ENCODE assay signal across 8 cellular contexts in the genomic region with DNA sequence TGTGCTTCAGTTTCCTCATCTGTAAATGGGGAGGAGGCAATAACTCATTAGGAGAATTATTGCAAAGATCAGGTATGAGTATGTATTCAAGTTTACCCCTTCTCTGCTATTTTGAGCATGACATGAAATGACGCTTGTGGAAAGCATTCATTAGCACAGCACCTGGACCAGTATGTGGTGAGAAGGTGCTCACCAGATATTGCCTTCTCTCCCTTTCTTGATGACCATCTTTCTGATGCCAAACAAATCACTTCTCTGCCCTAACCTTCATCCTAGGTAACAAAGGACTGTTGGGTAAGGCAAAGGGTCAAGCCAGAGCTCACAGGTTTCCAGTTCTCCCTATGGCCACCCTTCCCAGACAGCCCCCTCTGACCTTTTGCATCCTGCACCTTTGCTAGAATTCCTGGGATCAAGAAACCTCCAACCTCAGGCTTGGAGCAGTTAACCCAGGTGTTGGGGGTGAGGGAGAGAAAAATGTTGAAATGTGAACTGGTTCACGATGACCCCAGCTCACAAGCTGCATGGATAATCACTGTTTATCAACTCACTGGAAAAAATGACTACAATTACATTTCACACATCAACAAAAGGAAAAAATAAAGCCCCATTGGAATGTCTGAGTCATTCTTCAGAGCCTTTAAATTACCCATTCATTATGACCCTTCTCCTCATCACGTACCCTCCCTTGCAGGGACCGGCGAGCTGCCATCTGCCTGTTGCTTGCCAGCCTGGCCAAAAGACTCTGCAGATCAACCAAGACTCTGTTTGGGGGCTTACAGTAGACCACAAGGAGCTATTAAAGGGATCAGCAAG. TPM values are rescaled to one million over a fixed set of nuclear protein-coding genes. Genes with fewer than 3 reads are reported as not detected.
DNase-seq lines count a peak whose midpoint lies in the region; ATAC-seq, FAIRE-seq and TF ChIP-seq lines count a peak whose summit lies in the region.

No MANE protein-coding gene starts in this region.

- FAIRE-seq in endothelial cell of umbilical vein (lab: Jason Lieb, UNC): peak; percentile 84

- TF ChIP-seq CTCF in endothelial cell of umbilical vein (IDR thresholded peaks at IDR 0.05; ENCODE audit: extremely low read depth in 1 of 2, insufficient read depth in 1 of 2, low read depth in 1 of 2, low read length in 2 of 2): no peak
- TF ChIP-seq CTCF in GM13977 (IDR thresholded peaks at IDR 0.05; ENCODE audit: extremely low read depth, insufficient read depth, missing control alignments): no peak
- TF ChIP-seq CTCF in CD8-positive, alpha-beta T cell (IDR thresholded peaks at IDR 0.05): no peak

- no peaks in the 10 kb centered on the region for H3K9me3 Mint-ChIP-seq in CD8-positive, alpha-beta T cell

- no peak for ATAC-seq in GM18519 (IDR thresholded peaks at IDR 0.05; ENCODE audit: low FRiP score, unreplicated experiment)
- no peak for ATAC-seq in CD8-positive, alpha-beta T cell

- H3K9me1 ChIP-seq in endothelial cell of umbilical vein (replicated peaks; ENCODE audit: control insufficient read depth, extremely low read depth, insufficient read depth, low read length): no peaks in the 10 kb centered on the region

- no peak overlapping the region for H2AFZ ChIP-seq in endothelial cell of umbilical vein (ENCODE audit: low read depth, low read length)

- POLR2A ChIA-PET in endothelial cell of umbilical vein (lab: Charles Lee): no interaction called here
- POLR2A ChIA-PET in CD8-positive, alpha-beta T cell (lab: Charles Lee): interaction anchor here (0.5 to 1.6 kb wide), 3 partner anchors 14 to 62 kb away, joined by 3 to 4 read pairs (median 4); no protein-coding TSS in a partner anchor

- H3K9ac ChIP-seq in endothelial cell of umbilical vein (replicated peaks; ENCODE audit: extremely low read depth, insufficient read depth, low read length) (no peak overlapping the region), skeletal muscle satellite cell (ENCODE audit: low read depth, low read length) (no peak overlapping the region)

- no peaks in the 10 kb centered on the region for H4K20me1 ChIP-seq in endothelial cell of umbilical vein (replicated peaks; ENCODE audit: control insufficient read depth, extremely low read depth, insufficient read depth, low read length)

- H3K4me1 ChIP-seq in endothelial cell of umbilical vein (ENCODE audit: control insufficient read depth, extremely low read depth, insufficient read depth, low read length) (peaks cover 21% of the 10 kb centered on the region), skeletal muscle satellite cell (ENCODE audit: control insufficient read depth, insufficient read depth, low read length) (peaks cover 26% of the 10 kb centered on the region)
- peaks cover 9% of the 10 kb centered on the region for H3K4me1 ChIP-seq in CD8-positive, alpha-beta T cell (ENCODE audit: insufficient read depth, low read length)

- H3K79me2 ChIP-seq in endothelial cell of umbilical vein (ENCODE audit: control insufficient read depth, insufficient read depth, low read length): no peaks in the 10 kb centered on the region

- H3K36me3 Mint-ChIP-seq in CD8-positive, alpha-beta T cell: no peaks in the 10 kb centered on the region

- intact Hi-C loops in endothelial cell of umbilical vein (cut with micrococcal nuclease): loop anchor here (5.0 kb wide), 1 partner anchor 41 kb away; the partner anchor contains the start of gene LBH
- intact Hi-C loops in CD8-positive, alpha-beta T cell (cut with DNase I, micrococcal nuclease): no loop called here

- CTCF ChIA-PET in endothelial cell of umbilical vein (lab: Charles Lee): interaction anchor here (1.2 to 1.7 kb wide), 2 partner anchors 34 to 439 kb away, joined by 4 to 5 read pairs; no protein-coding TSS in a partner anchor
- CTCF ChIA-PET in CD8-positive, alpha-beta T cell (lab: Charles Lee): interaction anchor here (1.6 to 1.9 kb wide), 2 partner anchors 8 to 32 kb away, joined by 5 to 6 read pairs; no protein-coding TSS in a partner anchor

- H3K27ac Mint-ChIP-seq in CD8-positive, alpha-beta T cell: no peak overlapping the region

- no peak overlapping the region for H3K4me3 Mint-ChIP-seq in CD8-positive, alpha-beta T cell

- H3K9me3 ChIP-seq in endothelial cell of umbilical vein (replicated peaks; ENCODE audit: control insufficient read depth, insufficient read depth, low read length) (no peaks in the 10 kb centered on the region), skeletal muscle satellite cell (replicated peaks; ENCODE audit: low read length) (no peaks in the 10 kb centered on the region)
- H3K9me3 ChIP-seq in CD8-positive, alpha-beta T cell (ENCODE audit: low read length): no peaks in the 10 kb centered on the region

- no TSS peak for BruUV-seq in endothelial cell of umbilical vein (replicated peaks; lab: Mats Ljungman, UMichigan)

- H3K4me3 ChIP-seq in endothelial cell of umbilical vein (replicated peaks in 1 of 3; ENCODE audit: insufficient read depth in 1 of 3, low read depth in 1 of 3, low read length in 3 of 3) (no peak overlapping the region), skeletal muscle satellite cell (ENCODE audit: low read length) (no peak overlapping the region)
- no peak overlapping the region for H3K4me3 ChIP-seq in CD8-positive, alpha-beta T cell (ENCODE audit: low read depth, low read length)

- H3K27ac ChIP-seq in endothelial cell of umbilical vein (ENCODE audit: insufficient read depth, low read depth, low read length): peak overlapping the region; percentile 38
- no peak overlapping the region for H3K27ac ChIP-seq in CD8-positive, alpha-beta T cell (ENCODE audit: low read depth, low read length)

- dilution Hi-C loops in endothelial cell of umbilical vein (cut with MboI; ENCODE audit: extremely low pct_ligation_motif_present, low sequenced_read_pairs): no loop called here

- in situ Hi-C loops in GM13977 (cut with MboI; ENCODE audit: low pct_unique_long_range_greater_than_20kb, low sequenced_read_pairs, unreplicated experiment): no loop called here

- no peak overlapping the region for H3K4me2 ChIP-seq in endothelial cell of umbilical vein (ENCODE audit: insufficient read depth, low read length)
- H3K4me2 ChIP-seq in skeletal muscle satellite cell (ENCODE audit: low read length): peak overlapping the region; percentile 18

- no peaks in the 10 kb centered on the region for H3K27me3 Mint-ChIP-seq in CD8-positive, alpha-beta T cell (ENCODE audit: low read depth)

- H3K27me3 ChIP-seq in endothelial cell of umbilical vein (ENCODE audit: control insufficient read depth in 2 of 2, insufficient read depth in 2 of 2, low read length in 2 of 2) (no peaks in the 10 kb centered on the region), skeletal muscle satellite cell (ENCODE audit: control insufficient read depth, insufficient read depth, low read length) (no peaks in the 10 kb centered on the region)
- no peaks in the 10 kb centered on the region for H3K27me3 ChIP-seq in CD8-positive, alpha-beta T cell (ENCODE audit: insufficient read depth, low read length)

- DNase-seq in GOT3 (lab: John Stamatoyannopoulos, UW) (peak; percentile 30), RPMI7951 (ENCODE audit: low read depth) (peak; percentile 41), endothelial cell of umbilical vein (ENCODE audit: low read depth, low spot score) (peak; percentile 73), NCI-H2029 treated with DMSO at 0.1 percent for 48 hours (lab: John Stamatoyannopoulos, UW) (no peak), GM13977 (ENCODE audit: low spot score) (no peak)
- no peak for DNase-seq in CD8-positive, alpha-beta T cell

- peaks cover 49% of the 10 kb centered on the region for H3K4me1 Mint-ChIP-seq in CD8-positive, alpha-beta T cell (ENCODE audit: low read depth)

- TF ChIP-seq POLR2A in endothelial cell of umbilical vein (IDR thresholded peaks at IDR 0.05; ENCODE audit: low read depth, low read length): no peak

- H3K36me3 ChIP-seq in endothelial cell of umbilical vein (ENCODE audit: control insufficient read depth in 2 of 2, extremely low read depth in 1 of 2, insufficient read depth in 2 of 2, low read length in 2 of 2): no peaks in the 10 kb centered on the region
- H3K36me3 ChIP-seq in skeletal muscle satellite cell (ENCODE audit: insufficient read depth, low read length): no peaks in the 10 kb centered on the region
- no peaks in the 10 kb centered on the region for H3K36me3 ChIP-seq in CD8-positive, alpha-beta T cell (ENCODE audit: insufficient read depth, low read length)

TF ChIP-seq in endothelial cell of umbilical vein, 7 proteins besides CTCF, POLR2A, EP300 and RAD21:
- TF ChIP-seq MAX (IDR thresholded peaks at IDR 0.05; ENCODE audit: insufficient read depth, insufficient read length) (no peak), JUN (IDR thresholded peaks at IDR 0.05; ENCODE audit: borderline replicate concordance, insufficient read depth, insufficient read length, low read depth) (peak; percentile 91), POLR2AphosphoS5 (IDR thresholded peaks at IDR 0.05; ENCODE audit: insufficient read depth, low read depth, low read length) (peak; percentile 34), GATA2 (IDR thresholded peaks at IDR 0.05; ENCODE audit: insufficient read depth, insufficient read length, low read depth, low read length) (no peak), EZH2 (IDR thresholded peaks at IDR 0.05; ENCODE audit: borderline replicate concordance, low read depth, low read length, severe bottlenecking) (no peak), FOS (IDR thresholded peaks at IDR 0.05; ENCODE audit: borderline replicate concordance, insufficient read depth, low read length) (peak; percentile 58), MYC (IDR thresholded peaks at IDR 0.05; ENCODE audit: low read depth, low read length) (no peak)

RNA-seq across cellular contexts. Expression of gene LBH, which starts 41.6 kb away (rescaled TPM):
- total RNA-seq in RPMI7951 (2014; rRNA removed; shearing (Covaris generic)): 5.1 and 6.4 TPM in 2 replicates
- total RNA-seq in endothelial cell of umbilical vein: 2.9 and 5.5 TPM in 2 replicates
- 5.3 and 6.1 TPM in 2 replicates for polyA plus RNA-seq in endothelial cell of umbilical vein
- polyA plus RNA-seq in endothelial cell of umbilical vein (2011; cell fraction: cytosol; rRNA removed): 3.0 and 3.1 TPM in 2 replicates
- 1.4 and 2.0 TPM in 2 replicates for polyA plus RNA-seq in endothelial cell of umbilical vein (2011; cell fraction: nucleus; rRNA removed)
- polyA plus RNA-seq in endothelial cell of umbilical vein (2012): 8.0 and 10.9 TPM in 2 replicates
- polyA minus RNA-seq in endothelial cell of umbilical vein: 8.1 and 10.6 TPM in 2 replicates
- not detected for polyA minus RNA-seq in endothelial cell of umbilical vein (2011; cell fraction: cytosol; rRNA and poly(A)+ RNA removed)
- polyA minus RNA-seq in endothelial cell of umbilical vein (2011; cell fraction: nucleus; rRNA and poly(A)+ RNA removed): 1.5 and 5.3 TPM in 2 replicates
- total RNA-seq in skeletal muscle satellite cell (2012; rRNA removed): 1.0 and 9.4 TPM in 2 replicates
- 100 to 1,000 TPM; 127 to 133 TPM for total RNA-seq in CD8-positive, alpha-beta T cell

Comparison
In these comparisons a context has a peak if more than half of its experiments do, and no peak if none do; other contexts are left out.
1. DNase-seq: peak in GOT3 (single experiment), RPMI7951 (single experiment) and endothelial cell of umbilical vein (single experiment); none in NCI-H2029 treated with DMSO at 0.1 percent for 48 hours (single experiment), GM13977 (single experiment) and CD8-positive, alpha-beta T cell (0 of 7).
2. RNA of gene LBH, which starts 41.6 kb away (total RNA-seq): 127 to 133 TPM in CD8-positive, alpha-beta T cell; 5.1 to 6.4 TPM in RPMI7951 and 2.9 to 5.5 TPM in endothelial cell of umbilical vein; every median in the first group is over 10 times any median in the second.